12 cellular contexts compared by ENCODE assay signal in genomic region chr13:40026741-40027140, GRCh38.
DNase-seq lines count a peak whose midpoint lies in the region; ATAC-seq and TF ChIP-seq lines count a peak whose summit lies in the region.
"Had no signal": no experiment of that assay in that cellular context is flagged by ENCODE, and none has a peak within 500 bp of the region (broad histone marks: within the 10 kb centered on the region; RNA-seq: fewer than 3 reads in every experiment).

No MANE protein-coding gene starts in this region.

- TF ChIP-seq CTCF in hepatocyte (IDR thresholded peaks at IDR 0.05; ENCODE audit: poor library complexity), result no peak

- DNase-seq in activated CD4-positive, alpha-beta T cell treated with anti-CD3 and anti-CD28 coated beads, Interleukin-2, amount 10 ng/mL, durations not matched to agents 24 days and 14 days, result peak; percentile 82
- DNase-seq in stimulated activated CD4-positive, alpha-beta T cell treated with anti-CD3 and anti-CD28 coated beads, Interleukin-2, amount 100 ng/mL, for 24 hours, result peak; percentile 61 to 65
- DNase-seq in HEK293T (ENCODE audit: extremely low spot score), result no peak
- no peak for DNase-seq in HCEC 1CT
- DNase-seq in GM23248, result no peak
- no peak for DNase-seq in hepatocyte (ENCODE audit: low spot score)
- DNase-seq: GF-D8, NCI-H1092 had no signal

- H3K27ac Mint-ChIP-seq in activated CD4-positive, alpha-beta T cell treated with anti-CD3 and anti-CD28 coated beads, Interleukin-2, amount 10 ng/mL, durations not matched to agents 24 days and 14 days, result peak overlapping the region; percentile 99
- H3K27ac Mint-ChIP-seq: nephron had no signal

- H2AFZ ChIP-seq in GM23248 (no peak overlapping the region), hepatocyte (no peak overlapping the region)

- H3K9ac ChIP-seq in GM23248, result no peak overlapping the region

- H3K36me3 Mint-ChIP-seq in activated CD4-positive, alpha-beta T cell treated with anti-CD3 and anti-CD28 coated beads, Interleukin-2, amount 10 ng/mL, durations not matched to agents 24 days and 14 days (ENCODE audit: low read depth), result peaks cover 5% of the 10 kb centered on the region

- no peaks in the 10 kb centered on the region for H3F3A ChIP-seq in GM23248 (ENCODE audit: insufficient read depth)

- POLR2A ChIA-PET in HEK293T (lab: Yijun Ruan, JAX), result no interaction called here

- H3K4me1 Mint-ChIP-seq in activated CD4-positive, alpha-beta T cell treated with anti-CD3 and anti-CD28 coated beads, Interleukin-2, amount 10 ng/mL, durations not matched to agents 24 days and 14 days, result peaks cover 35% of the 10 kb centered on the region

- 0 out of 2 replicates have a peak, but pooled peaks cover 4% of the 10 kb centered on the region for H3K4me1 ChIP-seq in GM23248 (ENCODE audit: insufficient read depth)
- no peaks in the 10 kb centered on the region for H3K4me1 ChIP-seq in hepatocyte (ENCODE audit: insufficient read depth)

- WGBS in GM23248 (ENCODE audit: low coverage in 1 of 2, low lambda C conversion rate in 2 of 2, missing lambda C conversion rate in 2 of 2), 2 experiments, result 29 to 39% methylated on average over 4 of the region's 4 CpGs
- 96% methylated on average over 4 of the region's 4 CpGs for WGBS in hepatocyte (ENCODE audit: low lambda C conversion rate, missing lambda C conversion rate)

- H3K27me3 Mint-ChIP-seq in activated CD4-positive, alpha-beta T cell treated with anti-CD3 and anti-CD28 coated beads, Interleukin-2, amount 10 ng/mL, durations not matched to agents 24 days and 14 days, result peaks cover 10% of the 10 kb centered on the region

- H3K9me2 ChIP-seq in GM23248 (ENCODE audit: insufficient read depth) (no peaks in the 10 kb centered on the region), hepatocyte (replicated peaks; ENCODE audit: insufficient read depth) (no peaks in the 10 kb centered on the region)

- intact Hi-C loops in activated CD4-positive, alpha-beta T cell treated with anti-CD3 and anti-CD28 coated beads, Interleukin-2, amount 10 ng/mL, durations not matched to agents 24 days and 14 days (cut with micrococcal nuclease), result loop anchor here (1.0 to 5.0 kb wide), 17 partner anchors 34 to 751 kb away; no protein-coding TSS in a partner anchor

- H3K36me3 ChIP-seq in GM23248 (ENCODE audit: low read depth) (no peaks in the 10 kb centered on the region), hepatocyte (replicated peaks; ENCODE audit: insufficient read depth, low read depth) (no peaks in the 10 kb centered on the region)

- H3K9me3 Mint-ChIP-seq in activated CD4-positive, alpha-beta T cell treated with anti-CD3 and anti-CD28 coated beads, Interleukin-2, amount 10 ng/mL, durations not matched to agents 24 days and 14 days, result peaks cover 16% of the 10 kb centered on the region

- no peak overlapping the region for H3K27ac ChIP-seq in GM23248
- no peak overlapping the region for H3K27ac ChIP-seq in hepatocyte
- H3K27ac ChIP-seq: epithelial cell of prostate had no signal

- CTCF ChIA-PET in HEK293T (lab: Yijun Ruan, JAX), result no interaction called here

- H3K27me3 ChIP-seq in GM23248 (replicated peaks; ENCODE audit: insufficient read depth) (peaks cover 3% of the 10 kb centered on the region; the same call in 1 of the 2 replicates), hepatocyte (no peaks in the 10 kb centered on the region)

- in situ Hi-C loops in GM23248 (cut with MboI), result no loop called here

- H3K4me3 ChIP-seq in GM23248 (no peak overlapping the region), hepatocyte (no peak overlapping the region)

- no peaks in the 10 kb centered on the region for H3K9me3 ChIP-seq in GM23248 (ENCODE audit: low read depth)
- no peaks in the 10 kb centered on the region for H3K9me3 ChIP-seq in hepatocyte (ENCODE audit: low read depth)

- no peaks in the 10 kb centered on the region for H3K79me2 ChIP-seq in GM23248 (ENCODE audit: insufficient read depth)
- no peaks in the 10 kb centered on the region for H3K79me2 ChIP-seq in hepatocyte

- ATAC-seq in GM18870 (IDR thresholded peaks at IDR 0.05; ENCODE audit: unreplicated experiment), result peak; percentile 29
- ATAC-seq in HG02840 (IDR thresholded peaks at IDR 0.05; ENCODE audit: low FRiP score, unreplicated experiment), result peak; percentile 40

- peak overlapping the region; percentile 79 for H3K4me3 Mint-ChIP-seq in activated CD4-positive, alpha-beta T cell treated with anti-CD3 and anti-CD28 coated beads, Interleukin-2, amount 10 ng/mL, durations not matched to agents 24 days and 14 days
- H3K4me3 Mint-ChIP-seq: nephron had no signal

- H4K20me1 ChIP-seq in GM23248 (ENCODE audit: insufficient read depth) (no peaks in the 10 kb centered on the region), hepatocyte (ENCODE audit: insufficient read depth, poor library complexity, severe bottlenecking) (no peaks in the 10 kb centered on the region)

- H3K4me2 ChIP-seq in GM23248 (ENCODE audit: unreplicated experiment) (no peak overlapping the region), hepatocyte (no peak overlapping the region)

TF ChIP-seq in HEK293T, 16 proteins besides CTCF, POLR2A, EP300 and RAD21:
- TF ChIP-seq FOXA1 (IDR thresholded peaks at IDR 0.05), result no peak
- no peak for TF ChIP-seq L3MBTL2 (conservative IDR thresholded peaks at IDR 0.05)
- TF ChIP-seq SUZ12 (IDR thresholded peaks at IDR 0.05), result no peak
- no peak for TF ChIP-seq ARNT (IDR thresholded peaks at IDR 0.05)
- TF ChIP-seq ZNF384 (IDR thresholded peaks at IDR 0.05), result no peak
- no peak for TF ChIP-seq FOXK2 (IDR thresholded peaks at IDR 0.05)
- TF ChIP-seq FOXM1 (IDR thresholded peaks at IDR 0.05; ENCODE audit: borderline replicate concordance), result no peak
- TF ChIP-seq ELF4 (IDR thresholded peaks at IDR 0.05), result no peak
- TF ChIP-seq TARDBP (IDR thresholded peaks at IDR 0.05), result no peak
- TF ChIP-seq LEF1 (IDR thresholded peaks at IDR 0.05; ENCODE audit: borderline replicate concordance), result no peak

Comparison
In these comparisons a context has a peak if more than half of its experiments do, and no peak if none do; other contexts are left out.
1. DNase-seq: peak in activated CD4-positive, alpha-beta T cell treated with anti-CD3 and anti-CD28 coated beads, Interleukin-2, amount 10 ng/mL, durations not matched to agents 24 days and 14 days (single experiment) and stimulated activated CD4-positive, alpha-beta T cell treated with anti-CD3 and anti-CD28 coated beads, Interleukin-2, amount 100 ng/mL, for 24 hours (2 of 2); none in HEK293T (single experiment), HCEC 1CT (single experiment), GM23248 (single experiment) and hepatocyte (single experiment).